ENCODE assay signal across 21 cellular contexts in genomic region chr3:110106805-110107204, GRCh38.
"Had no signal": no experiment of that assay in that cellular context is flagged by ENCODE, and none has a peak within 500 bp of the region (broad histone marks: within the 10 kb centered on the region; RNA-seq: fewer than 3 reads in every experiment).

No MANE protein-coding gene starts in this region.

- H3K9me3 Mint-ChIP-seq: activated CD4-positive, alpha-beta memory T cell treated with anti-CD3 and anti-CD28 coated beads for 36 hours; activated naive CD4-positive, alpha-beta T cell treated with anti-CD3 and anti-CD28 coated beads, Interleukin-2, amount 50 U/mL, for 72 hours; activated T-helper 1 cell treated with anti-CD3 and anti-CD28 coated beads, Interleukin-12 subunit alpha, Interleukin-12 subunit beta, Interleukin-2, Interleukin-4 antibody, amounts not matched to agents 30 ng/mL and 10 ng/mL and 1 ng/mL, durations not matched to agents 14 hours and 24 hours and 36 hours; nephron; T-helper 2 cell treated with Interferon-gamma antibody and Interleukin-4, amounts not matched to agents 5 μg/mL and 100 μg/mL, for 36 hours had no signal

- ATAC-seq: WTC11 had no signal

- H3K27ac Mint-ChIP-seq: activated CD4-positive, alpha-beta memory T cell treated with anti-CD3 and anti-CD28 coated beads for 36 hours; activated naive CD4-positive, alpha-beta T cell treated with anti-CD3 and anti-CD28 coated beads, Interleukin-2, amount 50 U/mL, for 72 hours; activated T-helper 1 cell treated with anti-CD3 and anti-CD28 coated beads, Interleukin-12 subunit alpha, Interleukin-12 subunit beta, Interleukin-2, Interleukin-4 antibody, amounts not matched to agents 30 ng/mL and 10 ng/mL and 1 ng/mL, durations not matched to agents 14 hours and 24 hours and 36 hours; mesothelial cell of epicardium; nephron; T-helper 2 cell treated with Interferon-gamma antibody and Interleukin-4, amounts not matched to agents 5 μg/mL and 100 μg/mL, for 36 hours; WTC11 had no signal

- H3K27me3 ChIP-seq: dorsolateral prefrontal cortex, thyroid gland had no signal

- H3K9me3 ChIP-seq: thyroid gland had no signal

- H3K4me3 ChIP-seq: dorsolateral prefrontal cortex, lung, thyroid gland had no signal

- H3K4me1 ChIP-seq: thyroid gland had no signal

- H3K27ac ChIP-seq: dorsolateral prefrontal cortex, epithelial cell of prostate, thyroid gland had no signal

- H3K36me3 Mint-ChIP-seq: activated CD4-positive, alpha-beta memory T cell treated with anti-CD3 and anti-CD28 coated beads for 36 hours; activated naive CD4-positive, alpha-beta T cell treated with anti-CD3 and anti-CD28 coated beads, Interleukin-2, amount 50 U/mL, for 72 hours; mesothelial cell of epicardium had no signal

- DNase-seq: activated CD4-positive, alpha-beta memory T cell treated with anti-CD3 and anti-CD28 coated beads for 36 hours; activated CD4-positive, alpha-beta T cell treated with anti-CD3 and anti-CD28 coated beads for 4 hours; activated gamma-delta T cell treated with Interleukin-2 at 50 U/mL for 16 hours; activated T-cell treated with anti-CD3 and anti-CD28 coated beads for 4 hours; amniotic stem cell; caudate nucleus; dorsolateral prefrontal cortex; islet precursor cell; stimulated activated CD4-positive, alpha-beta T cell treated with anti-CD3 and anti-CD28 coated beads, Interleukin-12 subunit alpha, Interleukin-12 subunit beta, amount 100 ng/mL, for 4 hours; stimulated activated CD4-positive, alpha-beta T cell treated with anti-CD3 and anti-CD28 coated beads, Interleukin-1b, Interleukin-23, amount 100 ng/mL, for 48 hours; stimulated activated CD8-positive, alpha-beta memory T cell treated with anti-CD3 and anti-CD28 coated beads, Interleukin-4, amount 100 ng/mL, for 48 hours; stimulated activated naive CD4-positive, alpha-beta T cell treated with Interleukin-2 at 50 U/mL for 16 hours; thyroid gland had no signal

- H3K4me1 Mint-ChIP-seq: mesothelial cell of epicardium, nephron had no signal

- H3K4me3 Mint-ChIP-seq: activated CD4-positive, alpha-beta memory T cell treated with anti-CD3 and anti-CD28 coated beads for 36 hours; activated T-helper 1 cell treated with anti-CD3 and anti-CD28 coated beads, Interleukin-12 subunit alpha, Interleukin-12 subunit beta, Interleukin-2, Interleukin-4 antibody, amounts not matched to agents 30 ng/mL and 10 ng/mL and 1 ng/mL, durations not matched to agents 14 hours and 24 hours and 36 hours; mesothelial cell of epicardium; nephron; T-helper 2 cell treated with Interferon-gamma antibody and Interleukin-4, amounts not matched to agents 5 μg/mL and 100 μg/mL, for 36 hours; WTC11 had no signal

- H3K36me3 ChIP-seq: thyroid gland had no signal
